Comparison of ENCODE assay signal across 25 cellular contexts in the genomic region with DNA sequence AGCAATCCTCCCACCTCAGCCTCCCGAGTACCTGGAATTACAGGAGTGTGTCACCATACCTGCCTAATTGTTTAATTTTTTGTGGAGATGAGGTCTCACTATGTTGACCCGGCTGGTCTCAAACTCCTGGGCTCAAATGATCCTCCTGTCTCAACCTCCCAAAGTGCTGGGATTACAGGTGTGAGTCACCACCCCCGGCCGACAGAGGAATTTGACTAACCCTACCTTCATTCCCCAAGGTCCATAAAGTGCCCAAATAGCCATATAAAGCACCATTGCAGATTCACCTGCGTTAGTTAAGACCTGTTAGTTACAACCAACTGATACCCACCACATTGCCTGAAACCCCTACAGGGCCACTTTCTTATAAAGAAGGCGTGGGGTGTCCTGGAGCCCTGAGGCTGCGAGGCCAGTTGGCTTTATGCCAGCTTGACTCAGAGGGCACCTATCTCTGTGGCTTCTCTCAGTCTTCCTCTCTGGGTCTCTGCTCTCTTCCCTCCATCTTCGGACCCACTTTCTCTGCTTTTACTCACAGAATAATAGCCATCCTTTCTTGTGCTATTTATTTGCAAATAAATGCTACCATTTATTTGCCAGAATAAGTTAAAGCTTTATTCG.
"Had no signal": no experiment of that assay in that cellular context is flagged by ENCODE, and none has a peak within 500 bp of the region (broad histone marks: within the 10 kb centered on the region; RNA-seq: fewer than 3 reads in every experiment).

No MANE protein-coding gene starts in this region.

- H3K27ac Mint-ChIP-seq: activated CD4-positive, alpha-beta memory T cell treated with anti-CD3 and anti-CD28 coated beads for 36 hours; activated CD4-positive, alpha-beta T cell treated with anti-CD3 and anti-CD28 coated beads, Interleukin-2, amount 10 ng/mL, durations not matched to agents 24 days and 14 days; activated T-helper 1 cell treated with anti-CD3 and anti-CD28 coated beads, Interleukin-12 subunit alpha, Interleukin-12 subunit beta, Interleukin-2, Interleukin-4 antibody, amounts not matched to agents 30 ng/mL and 10 ng/mL and 1 ng/mL, durations not matched to agents 14 hours and 24 hours and 36 hours; dendritic cell treated with granulocyte-macrophage colony-stimulating factor and Interleukin-4, amounts not matched to agents 40 ng/mL and 50 ng/mL, for 4 days; natural killer cell treated with Interleukin-12 subunit alpha and Interleukin-12 subunit beta and Interleukin-15 and Interleukin-18, amount 100 ng/mL, for 72 hours had no signal

- DNase-seq: activated CD4-positive, alpha-beta memory T cell treated with anti-CD3 and anti-CD28 coated beads for 36 hours; activated CD4-positive, alpha-beta T cell treated with anti-CD3 and anti-CD28 coated beads, Interleukin-2, amount 10 ng/mL, durations not matched to agents 24 days and 14 days; activated CD4-positive, CD25-positive, alpha-beta regulatory T cell treated with anti-CD3 and anti-CD28 coated beads, Interleukin-2, amount 50 U/mL, for 72 hours; activated CD8-positive, alpha-beta memory T cell treated with anti-CD3 and anti-CD28 coated beads, Interleukin-2, amount 50 U/mL, for 4 hours; activated gamma-delta T cell treated with Interleukin-2 at 50 U/mL for 16 hours; activated naive CD4-positive, alpha-beta T cell treated with anti-CD3 and anti-CD28 coated beads, Interleukin-2, amount 50 U/mL, for 16 hours; activated T-cell treated with anti-CD3 and anti-CD28 coated beads, Interleukin-2, amount 50 U/mL, for 1 hour; amniotic stem cell; brain microvascular endothelial cell; central memory CD4-positive, alpha-beta T cell; left ventricle myocardium superior; mucosa of descending colon; stimulated activated CD4-positive, alpha-beta T cell treated with anti-CD3 and anti-CD28 coated beads, Interleukin-15, amount 100 ng/mL, for 24 hours; stimulated activated CD4-positive, alpha-beta T cell treated with anti-CD3 and anti-CD28 coated beads, Interleukin-2, amount 100 ng/mL, for 24 hours; stimulated activated naive CD4-positive, alpha-beta T cell; tibial artery had no signal

- FAIRE-seq: astrocyte, frontal cortex, islet of Langerhans had no signal

- H3K9me3 Mint-ChIP-seq: activated CD4-positive, alpha-beta memory T cell treated with anti-CD3 and anti-CD28 coated beads for 36 hours; activated CD4-positive, alpha-beta T cell treated with anti-CD3 and anti-CD28 coated beads, Interleukin-2, amount 10 ng/mL, durations not matched to agents 24 days and 14 days; activated T-helper 1 cell treated with anti-CD3 and anti-CD28 coated beads, Interleukin-12 subunit alpha, Interleukin-12 subunit beta, Interleukin-2, Interleukin-4 antibody, amounts not matched to agents 30 ng/mL and 10 ng/mL and 1 ng/mL, durations not matched to agents 14 hours and 24 hours and 36 hours; natural killer cell treated with Interleukin-12 subunit alpha and Interleukin-12 subunit beta and Interleukin-15 and Interleukin-18, amount 100 ng/mL, for 72 hours had no signal

- H3K4me3 ChIP-seq: mucosa of descending colon, right atrium auricular region, suprapubic skin, tibial artery had no signal

- H3K27ac ChIP-seq: brain microvascular endothelial cell, epithelial cell of prostate, right atrium auricular region, suprapubic skin, tibial artery had no signal

- ATAC-seq: left ventricle myocardium superior; mucosa of descending colon; natural killer cell treated with Interleukin-12 subunit alpha and Interleukin-12 subunit beta and Interleukin-15 and Interleukin-18, amount 100 ng/mL, for 72 hours had no signal

- H3K36me3 Mint-ChIP-seq: activated CD4-positive, alpha-beta memory T cell treated with anti-CD3 and anti-CD28 coated beads for 36 hours; natural killer cell treated with Interleukin-12 subunit alpha and Interleukin-12 subunit beta and Interleukin-15 and Interleukin-18, amount 100 ng/mL, for 72 hours had no signal

- H3K4me1 ChIP-seq: right atrium auricular region, suprapubic skin, tibial artery had no signal

- H3K27me3 ChIP-seq: right atrium auricular region had no signal

- H3K36me3 ChIP-seq: brain microvascular endothelial cell, right atrium auricular region, suprapubic skin, tibial artery had no signal

- H3K4me3 Mint-ChIP-seq: activated CD4-positive, alpha-beta memory T cell treated with anti-CD3 and anti-CD28 coated beads for 36 hours; activated CD4-positive, alpha-beta T cell treated with anti-CD3 and anti-CD28 coated beads, Interleukin-2, amount 10 ng/mL, durations not matched to agents 24 days and 14 days; activated T-helper 1 cell treated with anti-CD3 and anti-CD28 coated beads, Interleukin-12 subunit alpha, Interleukin-12 subunit beta, Interleukin-2, Interleukin-4 antibody, amounts not matched to agents 30 ng/mL and 10 ng/mL and 1 ng/mL, durations not matched to agents 14 hours and 24 hours and 36 hours; dendritic cell treated with granulocyte-macrophage colony-stimulating factor and Interleukin-4, amounts not matched to agents 40 ng/mL and 50 ng/mL, for 4 days; natural killer cell treated with Interleukin-12 subunit alpha and Interleukin-12 subunit beta and Interleukin-15 and Interleukin-18, amount 100 ng/mL, for 72 hours had no signal

- H3K4me1 Mint-ChIP-seq: activated CD4-positive, alpha-beta T cell treated with anti-CD3 and anti-CD28 coated beads, Interleukin-2, amount 10 ng/mL, durations not matched to agents 24 days and 14 days had no signal

- H3K9me3 ChIP-seq: mucosa of descending colon, right atrium auricular region, suprapubic skin, tibial artery had no signal
